Comparison of ENCODE assay signal across 8 cellular contexts in genomic region chr19:36915992-36916830, GRCh38. TPM values are rescaled to one million over a fixed set of nuclear protein-coding genes. Genes with fewer than 3 reads are reported as not detected.
DNase-seq lines count a peak whose midpoint lies in the region; ATAC-seq, FAIRE-seq and TF ChIP-seq lines count a peak whose summit lies in the region.

TSS of gene ZNF568 (plus strand) at chr19:36916332. CDS start at chr19:36922771, 6,439 bp downstream.
TSS of gene ZNF829 (minus strand) at chr19:36916291. CDS start at chr19:36915167, 1,124 bp downstream.

- no peaks in the 10 kb centered on the region for H4K20me1 ChIP-seq in neural cell (ENCODE audit: insufficient read depth)

- TF ChIP-seq CTCF in foreskin fibroblast (IDR thresholded peaks at IDR 0.05; ENCODE audit: low read depth, low read length) (peak; percentile 65), neural cell (IDR thresholded peaks at IDR 0.05; ENCODE audit: poor library complexity, severe bottlenecking) (peak; percentile 86)

- peak within 1 kb of the TSS; percentile 38 for H3K4me2 ChIP-seq in neural cell (ENCODE audit: low read length)

- FAIRE-seq in HTR-8/SVneo (lab: Jason Lieb, UNC), result peak; percentile 88

- peaks cover 32 to 46% (median 35%) of the 10 kb centered on the region in 3 donors for H3K4me1 Mint-ChIP-seq in CD8-positive, alpha-beta memory T cell
- peaks cover 32% of the 10 kb centered on the region for H3K4me1 Mint-ChIP-seq in stimulated activated naive CD8-positive, alpha-beta T cell treated with anti-CD3 and anti-CD28 coated beads, Interleukin-15, Interleukin-2, amounts not matched to agents 100 ng/mL and 50 ng/mL, for 24 hours (ENCODE audit: low read depth)

- peak within 1 kb of the TSS; percentile 66 for H3K9ac ChIP-seq in neural cell (ENCODE audit: low read length)

- TF ChIP-seq EP300 in neural cell (conservative IDR thresholded peaks at IDR 0.05; ENCODE audit: poor library complexity, severe bottlenecking), result peak; percentile 48

- H2AFZ ChIP-seq in neural cell (ENCODE audit: low read depth, low read length), result peak within 1 kb of the TSS; percentile 54

- no peaks in the 10 kb centered on the region for H3K9me2 ChIP-seq in neural cell (ENCODE audit: insufficient read depth, low read length)

- CTCF ChIA-PET in CD8-positive, alpha-beta memory T cell (lab: Charles Lee), result no interaction called here

- H3K9me3 Mint-ChIP-seq in CD8-positive, alpha-beta memory T cell, result peaks cover 0 to 17% (median 9%) of the 10 kb centered on the region in 5 donors
- H3K9me3 Mint-ChIP-seq in stimulated activated naive CD8-positive, alpha-beta T cell treated with anti-CD3 and anti-CD28 coated beads, Interleukin-15, Interleukin-2, amounts not matched to agents 100 ng/mL and 50 ng/mL, for 24 hours, result peaks cover 31% of the 10 kb centered on the region

- no peaks in the 10 kb centered on the region for H3K79me2 ChIP-seq in neural cell (replicated peaks; ENCODE audit: insufficient read depth, low read length)

- peak within 1 kb of the TSS; percentile 81 for H3K27ac ChIP-seq in CD8-positive, alpha-beta memory T cell (ENCODE audit: low read depth, low read length)
- peak within 1 kb of the TSS; percentile 69 for H3K27ac ChIP-seq in neural cell (ENCODE audit: low read length)

- H3K9me3 ChIP-seq in CD8-positive, alpha-beta memory T cell (ENCODE audit: low read length), result no peaks in the 10 kb centered on the region
- no peaks in the 10 kb centered on the region for H3K9me3 ChIP-seq in neural cell (ENCODE audit: low read length)

- H3F3A ChIP-seq in neural cell (ENCODE audit: insufficient read depth, low read length, poor library complexity, severe bottlenecking), result no peaks in the 10 kb centered on the region

- H3K27me3 Mint-ChIP-seq in CD8-positive, alpha-beta memory T cell, result no peaks in the 10 kb centered on the region
- H3K27me3 Mint-ChIP-seq in stimulated activated naive CD8-positive, alpha-beta T cell treated with anti-CD3 and anti-CD28 coated beads, Interleukin-15, Interleukin-2, amounts not matched to agents 100 ng/mL and 50 ng/mL, for 24 hours, result no peaks in the 10 kb centered on the region

- POLR2A ChIA-PET in CD8-positive, alpha-beta memory T cell (lab: Charles Lee), result no interaction called here

- peak; percentile 58 for TF ChIP-seq RAD21 in neural cell (conservative IDR thresholded peaks at IDR 0.05)

- peak within 1 kb of the TSS; percentile 79 for H3K4me3 ChIP-seq in CD8-positive, alpha-beta memory T cell (ENCODE audit: low read length)
- H3K4me3 ChIP-seq in foreskin fibroblast (ENCODE audit: low read depth in 1 of 2, low read length in 2 of 2) (peak within 1 kb of the TSS; percentile 86 to 94), neural cell (ENCODE audit: low read length) (peak within 1 kb of the TSS; percentile 69)

- peaks cover 33 to 67% (median 62%) of the 10 kb centered on the region in 3 donors for H3K36me3 Mint-ChIP-seq in CD8-positive, alpha-beta memory T cell
- H3K36me3 Mint-ChIP-seq in stimulated activated naive CD8-positive, alpha-beta T cell treated with anti-CD3 and anti-CD28 coated beads, Interleukin-15, Interleukin-2, amounts not matched to agents 100 ng/mL and 50 ng/mL, for 24 hours (ENCODE audit: low read depth), result peaks cover 82% of the 10 kb centered on the region

- no peaks in the 10 kb centered on the region for H3K27me3 ChIP-seq in CD8-positive, alpha-beta memory T cell (ENCODE audit: insufficient read depth, low read length, poor library complexity, severe bottlenecking)
- H3K27me3 ChIP-seq in neural cell (ENCODE audit: insufficient read depth, low read depth, low read length), result no peaks in the 10 kb centered on the region

- peak within 1 kb of the TSS; percentile 70 to 99 (median 94) for H3K27ac Mint-ChIP-seq in CD8-positive, alpha-beta memory T cell
- peak within 1 kb of the TSS; percentile 97 for H3K27ac Mint-ChIP-seq in stimulated activated naive CD8-positive, alpha-beta T cell treated with anti-CD3 and anti-CD28 coated beads, Interleukin-15, Interleukin-2, amounts not matched to agents 100 ng/mL and 50 ng/mL, for 24 hours

- peak within 1 kb of the TSS; percentile 90 to 96 (median 92) for H3K4me3 Mint-ChIP-seq in CD8-positive, alpha-beta memory T cell
- H3K4me3 Mint-ChIP-seq in stimulated activated naive CD8-positive, alpha-beta T cell treated with anti-CD3 and anti-CD28 coated beads, Interleukin-15, Interleukin-2, amounts not matched to agents 100 ng/mL and 50 ng/mL, for 24 hours, result peak within 1 kb of the TSS; percentile 95

- peaks cover 5% of the 10 kb centered on the region for H3K36me3 ChIP-seq in CD8-positive, alpha-beta memory T cell (ENCODE audit: insufficient read depth, low read length)
- peaks cover 11% of the 10 kb centered on the region for H3K36me3 ChIP-seq in neural cell (ENCODE audit: insufficient read depth, low read length)

- peaks cover 9% of the 10 kb centered on the region for H3K4me1 ChIP-seq in CD8-positive, alpha-beta memory T cell (ENCODE audit: insufficient read depth, low read length)

- ATAC-seq in GM19467 (IDR thresholded peaks at IDR 0.05; ENCODE audit: unreplicated experiment), result peak; percentile 77

- DNase-seq in CD8-positive, alpha-beta memory T cell, result peak; percentile 92 to 95 (median 94)
- DNase-seq in HTR-8/SVneo (ENCODE audit: insufficient read length, low spot score) (peak; percentile 76), RPMI7951 (ENCODE audit: low read depth) (peak; percentile 91), foreskin fibroblast (peak; percentile 88 to 95)
- peak; percentile 85 for DNase-seq in activated gamma-delta T cell treated with anti-CD3 and anti-CD28 coated beads, Interleukin-2, amount 50 U/mL, for 16 hours (ENCODE audit: low read depth)

TF ChIP-seq in neural cell, 6 proteins besides CTCF, POLR2A, EP300 and RAD21:
- peak; percentile 56 for TF ChIP-seq POLR2AphosphoS5 (IDR thresholded peaks at IDR 0.05)
- TF ChIP-seq SMC3 (conservative IDR thresholded peaks at IDR 0.05; ENCODE audit: poor library complexity), result peak; percentile 70
- peak; percentile 81 for TF ChIP-seq MXI1 (conservative IDR thresholded peaks at IDR 0.05; ENCODE audit: poor library complexity, severe bottlenecking)
- TF ChIP-seq REST (IDR thresholded peaks at IDR 0.05; ENCODE audit: borderline replicate concordance), result peak; percentile 31
- TF ChIP-seq EZH2 (IDR thresholded peaks at IDR 0.05; ENCODE audit: borderline replicate concordance, insufficient read depth, low read length, poor library complexity, severe bottlenecking), result no peak
TF ChIP-seq in neural cell: peak in this region for 4.

RNA-seq across cellular contexts. Expression of gene ZNF568, which starts in this region (rescaled TPM):
- 10 to 100 TPM in 1 of 2 experiments, 1 to 10 TPM in 1; 8.7 to 10.4 TPM for total RNA-seq in CD8-positive, alpha-beta memory T cell
- 10.9 TPM for polyA plus RNA-seq in CD8-positive, alpha-beta memory T cell
- 9.7 and 10.5 TPM in 2 replicates for total RNA-seq in RPMI7951 (2014; rRNA removed; shearing (Covaris generic))
- polyA plus RNA-seq in neural cell, result 19.2 and 25.1 TPM in 2 replicates
- 37.3 and 37.7 TPM in 2 replicates for polyA minus RNA-seq in neural cell

RNA-seq across cellular contexts. Expression of gene ZNF829, which starts in this region (rescaled TPM):
- total RNA-seq in CD8-positive, alpha-beta memory T cell, result 1 to 10 TPM; 5.9 to 7.7 TPM
- 4.9 TPM for polyA plus RNA-seq in CD8-positive, alpha-beta memory T cell
- 4.9 and 6.6 TPM in 2 replicates for total RNA-seq in RPMI7951 (2014; rRNA removed; shearing (Covaris generic))
- 1.8 and 1.9 TPM in 2 replicates for polyA plus RNA-seq in neural cell
- polyA minus RNA-seq in neural cell, result 5.6 and 6.7 TPM in 2 replicates

Comparison
In these comparisons a context has a peak if more than half of its experiments do, and no peak if none do; other contexts are left out.
1. Peak in every context shown above with its lines: DNase-seq, ATAC-seq, H3K4me3 ChIP-seq and H3K27ac ChIP-seq.